In genomic region chr12:109880938-109881337, GRCh38 we compare ENCODE assay signal across 1 cellular context.
TF ChIP-seq lines count a peak whose summit lies in the region.

No MANE protein-coding gene starts in this region.

TF ChIP-seq in liver, 16 proteins besides CTCF, POLR2A, EP300 and RAD21 (continued from another document):
- TF ChIP-seq TAF1 (conservative IDR thresholded peaks at IDR 0.05) (no peak), EGR1 (IDR thresholded peaks at IDR 0.05; ENCODE audit: low read depth in 2 of 2) (no peak), SP1 (IDR thresholded peaks at IDR 0.05) (no peak), HNF4G (IDR thresholded peaks at IDR 0.05) (no peak)
